8 cellular contexts compared by ENCODE assay signal in the genomic region with DNA sequence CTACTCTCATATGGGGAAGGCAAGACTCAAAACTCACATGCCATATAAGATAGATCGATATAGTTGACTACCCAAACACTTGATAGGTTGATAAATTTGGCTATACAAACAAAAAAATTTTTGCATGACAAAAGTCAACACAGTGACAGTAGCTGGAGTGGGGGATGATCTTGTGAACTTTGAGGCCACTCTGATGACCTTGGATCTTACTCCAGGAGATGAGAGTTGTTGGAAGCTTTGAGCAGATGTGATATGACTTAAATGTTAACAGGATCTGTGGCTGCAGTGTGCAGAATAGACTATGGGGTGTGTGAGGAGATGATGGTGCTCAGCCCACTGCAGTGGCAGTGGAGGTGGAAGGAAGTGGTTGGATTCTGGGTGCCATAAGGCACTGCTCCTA.
"Had no signal": no experiment of that assay in that cellular context is flagged by ENCODE, and none has a peak within 500 bp of the region (broad histone marks: within the 10 kb centered on the region; RNA-seq: fewer than 3 reads in every experiment).

No MANE protein-coding gene starts in this region.

- H2AFZ ChIP-seq: GM23338 had no signal

- H3K36me3 ChIP-seq: HAP-1 had no signal

- H3K9ac ChIP-seq: KMS-11 had no signal

- DNase-seq: H7, HFFc6, Karpas-422, KBM-7 had no signal

- H3K4me1 ChIP-seq: HAP-1 had no signal

- H3K9me3 ChIP-seq: HAP-1 had no signal

- H3K27ac ChIP-seq: HL-60, KMS-11 had no signal

- H3K4me3 ChIP-seq: GM23338, HAP-1 had no signal

- H3K4me2 ChIP-seq: GM23338, KMS-11 had no signal
